Comparison of ENCODE assay signal across 21 cellular contexts in the genomic region with DNA sequence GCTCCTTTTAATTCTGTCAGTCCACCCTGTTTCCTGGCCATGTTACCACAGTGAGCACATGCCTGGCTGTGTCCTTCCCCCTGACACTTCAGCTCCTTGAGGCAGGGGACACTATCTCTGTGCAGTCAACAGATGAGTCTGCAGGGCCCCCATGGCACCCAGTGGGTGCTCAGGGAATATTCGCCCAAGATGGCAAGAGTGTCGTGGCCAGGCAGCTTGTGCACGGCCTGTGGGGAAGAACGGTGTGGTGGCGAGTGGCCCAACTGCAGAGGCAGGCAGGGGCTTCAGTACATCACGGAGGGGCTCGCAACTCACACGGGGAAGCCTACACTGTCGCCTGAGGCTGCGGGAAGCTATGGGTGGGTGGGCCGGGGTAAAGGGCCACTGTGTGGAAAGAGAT.
"Had no signal": no experiment of that assay in that cellular context is flagged by ENCODE, and none has a peak within 500 bp of the region (broad histone marks: within the 10 kb centered on the region; RNA-seq: fewer than 3 reads in every experiment).

No MANE protein-coding gene starts in this region.

- H3K36me3 ChIP-seq: neural progenitor cell, uterus had no signal

- H3K27me3 ChIP-seq: colonic mucosa, left lung, neural progenitor cell, right atrium auricular region, sigmoid colon, tibial nerve, upper lobe of left lung, uterus had no signal

- H3K9me3 ChIP-seq: colonic mucosa, left lung, right atrium auricular region, sigmoid colon, thoracic aorta, tibial nerve, upper lobe of left lung, uterus had no signal

- H3K27ac ChIP-seq: colonic mucosa, left lung, neural progenitor cell, parathyroid adenoma, right atrium auricular region, sigmoid colon, thoracic aorta, tibial nerve, upper lobe of left lung, uterus had no signal

- H2AFZ ChIP-seq: neural progenitor cell, parathyroid adenoma had no signal

- H3K9me3 Mint-ChIP-seq: natural killer cell; neural progenitor cell; stimulated activated memory B cell treated with anti-CD40 and anti-IgM and Interleukin-4, amounts not matched to agents 10 μg/mL and 1 μg/mL and 100 μg/mL, for 72 hours; stimulated activated naive CD8-positive, alpha-beta T cell treated with anti-CD3 and anti-CD28 coated beads, Interleukin-15, Interleukin-2, amounts not matched to agents 100 ng/mL and 50 ng/mL, for 24 hours had no signal

- H3K4me3 Mint-ChIP-seq: natural killer cell; neural progenitor cell; stimulated activated memory B cell treated with anti-CD40 and anti-IgM and Interleukin-4, amounts not matched to agents 10 μg/mL and 1 μg/mL and 100 μg/mL, for 72 hours; stimulated activated naive CD8-positive, alpha-beta T cell treated with anti-CD3 and anti-CD28 coated beads, Interleukin-15, Interleukin-2, amounts not matched to agents 100 ng/mL and 50 ng/mL, for 24 hours had no signal

- H3K27ac Mint-ChIP-seq: natural killer cell; neural progenitor cell; progenitor cell of endocrine pancreas; stimulated activated memory B cell treated with anti-CD40 and anti-IgM and Interleukin-4, amounts not matched to agents 10 μg/mL and 1 μg/mL and 100 μg/mL, for 72 hours; stimulated activated naive CD8-positive, alpha-beta T cell treated with anti-CD3 and anti-CD28 coated beads, Interleukin-15, Interleukin-2, amounts not matched to agents 100 ng/mL and 50 ng/mL, for 24 hours had no signal

- DNase-seq: central memory CD4-positive, alpha-beta T cell; dermis blood vessel endothelial cell; effector memory CD4-positive, alpha-beta T cell; head of caudate nucleus; left cardiac atrium; left lung; mammary epithelial cell; natural killer cell; sigmoid colon; stimulated activated CD4-positive, alpha-beta T cell treated with anti-CD3 and anti-CD28 coated beads, Interleukin-4, amount 100 ng/mL, for 4 hours; upper lobe of left lung; uterus had no signal

- H3K4me1 Mint-ChIP-seq: natural killer cell; neural progenitor cell; stimulated activated memory B cell treated with anti-CD40 and anti-IgM and Interleukin-4, amounts not matched to agents 10 μg/mL and 1 μg/mL and 100 μg/mL, for 72 hours had no signal

- H3K4me2 ChIP-seq: neural progenitor cell had no signal

- H3K27me3 Mint-ChIP-seq: progenitor cell of endocrine pancreas; stimulated activated memory B cell treated with anti-CD40 and anti-IgM and Interleukin-4, amounts not matched to agents 10 μg/mL and 1 μg/mL and 100 μg/mL, for 72 hours; stimulated activated naive CD8-positive, alpha-beta T cell treated with anti-CD3 and anti-CD28 coated beads, Interleukin-15, Interleukin-2, amounts not matched to agents 100 ng/mL and 50 ng/mL, for 24 hours had no signal

- H3K4me1 ChIP-seq: colonic mucosa, left lung, neural progenitor cell, parathyroid adenoma, right atrium auricular region, sigmoid colon, tibial nerve, upper lobe of left lung, uterus had no signal

- H3K4me3 ChIP-seq: colonic mucosa, left lung, neural progenitor cell, right atrium auricular region, sigmoid colon, thoracic aorta, tibial nerve, upper lobe of left lung, uterus had no signal

- ATAC-seq: left cardiac atrium; left lung; natural killer cell; stimulated activated memory B cell treated with anti-CD40 and anti-IgM and Interleukin-4, amounts not matched to agents 10 μg/mL and 1 μg/mL and 100 μg/mL, for 72 hours had no signal
